Comparison of ENCODE assay signal across 20 cellular contexts in genomic region chr11:68140496-68141246, GRCh38. TPM values are rescaled to one million over a fixed set of nuclear protein-coding genes. Genes with fewer than 3 reads are reported as not detected.
DNase-seq lines count a peak whose midpoint lies in the region; ATAC-seq and TF ChIP-seq lines count a peak whose summit lies in the region.
"Had no signal": no experiment of that assay in that cellular context is flagged by ENCODE, and none has a peak within 500 bp of the region (broad histone marks: within the 10 kb centered on the region; RNA-seq: fewer than 3 reads in every experiment).

No MANE protein-coding gene starts in this region.

- intact Hi-C loops in Right ventricle myocardium superior (cut with DNase I), result no loop called here

- DNase-seq in NCI-H2081 (lab: John Stamatoyannopoulos, UW) (peak; percentile 74 to 84), NCI-H2081 treated with DMSO at 0.1 percent for 48 hours (lab: John Stamatoyannopoulos, UW) (no peak), NCI-H1417 treated with DMSO at 0.1 percent for 48 hours (lab: John Stamatoyannopoulos, UW) (peak; percentile 13), pons (ENCODE audit: low spot score) (peak; percentile 81), Right ventricle myocardium superior (no peak), glutamatergic neuron (no peak)
- DNase-seq: 8988T; brain microvascular endothelial cell; effector CD8-positive, alpha-beta T cell; GF-D8; immature natural killer cell; IMR-90; mesendoderm; NCI-H1694 treated with DMSO at 0.1 percent for 48 hours; stimulated activated CD4-positive, alpha-beta T cell treated with anti-CD3 and anti-CD28 coated beads, Interleukin-4, amount 100 ng/mL, for 24 hours; WERI-Rb-1 had no signal

- H3K27ac ChIP-seq in VCaP, result peak overlapping the region; percentile 100
- H3K27ac ChIP-seq: brain microvascular endothelial cell, neutrophil, SK-N-MC, WERI-Rb-1 had no signal

- TF ChIP-seq CTCF in VCaP (conservative IDR thresholded peaks at IDR 0.05) (no peak), glutamatergic neuron (IDR thresholded peaks at IDR 0.05; ENCODE audit: partially characterized antibody, unreplicated experiment) (no peak)

- peaks cover 3% of the 10 kb centered on the region for H3K27me3 Mint-ChIP-seq in glutamatergic neuron (ENCODE audit: unreplicated experiment)

- no peak for ATAC-seq in Right ventricle myocardium superior (ENCODE audit: poor library complexity)
- no peak for ATAC-seq in GM18517 (IDR thresholded peaks at IDR 0.05; ENCODE audit: unreplicated experiment)

- H3K4me3 Mint-ChIP-seq in glutamatergic neuron (ENCODE audit: unreplicated experiment), result no peak overlapping the region
- H3K4me3 Mint-ChIP-seq: immature natural killer cell had no signal

- no peaks in the 10 kb centered on the region for H3K9me3 Mint-ChIP-seq in glutamatergic neuron (ENCODE audit: unreplicated experiment)
- H3K9me3 Mint-ChIP-seq: immature natural killer cell had no signal

- H3K4me1 Mint-ChIP-seq in glutamatergic neuron (ENCODE audit: low read depth, unreplicated experiment), result no peaks in the 10 kb centered on the region

- no peak overlapping the region for H3K27ac Mint-ChIP-seq in glutamatergic neuron (ENCODE audit: unreplicated experiment)
- H3K27ac Mint-ChIP-seq: immature natural killer cell had no signal

- H3K36me3 Mint-ChIP-seq in glutamatergic neuron (ENCODE audit: unreplicated experiment), result peaks cover 8% of the 10 kb centered on the region
- H3K36me3 Mint-ChIP-seq: immature natural killer cell had no signal

RNA-seq across cellular contexts. Expression of gene CHKA, which starts 19.5 kb away (rescaled TPM):
- total RNA-seq in Right ventricle myocardium superior, result 8.4 TPM
- 74.1 TPM for total RNA-seq in glutamatergic neuron (ENCODE audit: unreplicated experiment)

Comparison
In these comparisons a context has a peak if more than half of its experiments do, and no peak if none do; other contexts are left out.
1. DNase-seq: peak in NCI-H2081 (2 of 2), NCI-H1417 treated with DMSO at 0.1 percent for 48 hours (single experiment) and pons (single experiment); none in NCI-H2081 treated with DMSO at 0.1 percent for 48 hours (single experiment), Right ventricle myocardium superior (single experiment) and glutamatergic neuron (single experiment).